Comparison of ENCODE assay signal across 10 cellular contexts in the genomic region with DNA sequence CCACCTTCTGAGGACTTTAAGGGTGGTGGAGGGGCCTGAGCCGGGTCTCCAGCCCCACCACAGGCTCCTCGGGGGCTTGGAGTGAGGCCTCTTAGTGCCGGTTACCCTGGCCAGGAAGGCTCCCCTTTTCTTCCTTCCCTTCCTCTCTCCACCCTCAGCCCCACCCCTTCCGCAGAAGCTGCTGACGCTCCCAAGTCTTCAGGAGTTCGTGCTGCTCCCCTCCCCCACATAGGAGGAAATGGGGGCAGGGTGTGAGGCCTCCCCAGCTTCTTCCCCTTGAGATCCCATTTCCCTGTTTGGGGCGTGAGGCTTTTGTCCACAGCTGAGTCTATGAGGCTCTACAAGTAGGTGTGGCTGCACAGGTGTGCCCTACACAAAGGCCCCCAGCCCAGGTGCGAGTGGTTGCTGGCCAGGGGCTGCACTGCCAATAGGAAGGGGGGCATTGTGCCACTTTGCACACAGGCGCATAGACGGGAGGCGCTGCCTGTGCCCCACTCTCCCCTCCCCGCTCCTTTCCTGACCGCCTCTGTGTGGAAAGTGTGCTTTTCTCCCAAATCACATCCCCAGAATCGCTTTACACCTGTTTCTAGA. TPM values are rescaled to one million over a fixed set of nuclear protein-coding genes. Genes with fewer than 3 reads are reported as not detected.
DNase-seq lines count a peak whose midpoint lies in the region; ATAC-seq, FAIRE-seq and TF ChIP-seq lines count a peak whose summit lies in the region.
"Had no signal": no experiment of that assay in that cellular context is flagged by ENCODE, and none has a peak within 500 bp of the region (broad histone marks: within the 10 kb centered on the region; RNA-seq: fewer than 3 reads in every experiment).

No MANE protein-coding gene starts in this region.

- H3K27me3 ChIP-seq in RWPE2 (ENCODE audit: insufficient read depth, poor library complexity, severe bottlenecking) (no peaks in the 10 kb centered on the region), left ventricle myocardium inferior (ENCODE audit: low read depth) (no peaks in the 10 kb centered on the region), psoas muscle (ENCODE audit: insufficient read depth in 3 of 3, low read length in 2 of 3) (no peaks in the 10 kb centered on the region), A673 (replicated peaks; ENCODE audit: insufficient read depth, low read depth, low read length, poor library complexity) (no peaks in the 10 kb centered on the region)
- H3K27me3 ChIP-seq: cardiac muscle cell had no signal

- CTCF ChIA-PET in A673 (lab: Charles Lee), result no interaction called here

- POLR2A ChIA-PET in A673 (lab: Charles Lee; ENCODE audit: low non-redundant PET), result no interaction called here

- H3K9me3 ChIP-seq in RWPE2 (ENCODE audit: severe bottlenecking), result no peaks in the 10 kb centered on the region
- H3K9me3 ChIP-seq in left ventricle myocardium inferior (replicated peaks), result no peaks in the 10 kb centered on the region
- H3K9me3 ChIP-seq in psoas muscle, result no peaks in the 10 kb centered on the region
- H3K9me3 ChIP-seq in A673 (ENCODE audit: low read depth, low read length, poor library complexity, severe bottlenecking), result no peaks in the 10 kb centered on the region

- FAIRE-seq in GM12891 (lab: Jason Lieb, UNC), result no peak

- no peak overlapping the region for H3K27ac ChIP-seq in RWPE2 (ENCODE audit: poor library complexity, severe bottlenecking)
- H3K27ac ChIP-seq in left ventricle myocardium inferior (replicated peaks), result peak overlapping the region; percentile 39
- no peak overlapping the region for H3K27ac ChIP-seq in psoas muscle
- H3K27ac ChIP-seq in A673 (ENCODE audit: low read depth, low read length, poor library complexity, severe bottlenecking), result no peak overlapping the region
- H3K27ac ChIP-seq: cardiac muscle cell had no signal

- intact Hi-C loops in left ventricle myocardium inferior (cut with micrococcal nuclease) (no loop called here), psoas muscle (cut with DNase I) (no loop called here), A673 (cut with micrococcal nuclease; ENCODE audit: unreplicated experiment) (no loop called here)

- no peak for TF ChIP-seq CTCF in RWPE2 (IDR thresholded peaks at IDR 0.05; ENCODE audit: poor library complexity, severe bottlenecking)
- TF ChIP-seq CTCF in left ventricle myocardium inferior (IDR thresholded peaks at IDR 0.05; ENCODE audit: borderline replicate concordance), result no peak
- TF ChIP-seq CTCF in psoas muscle (IDR thresholded peaks at IDR 0.05), result no peak
- TF ChIP-seq CTCF in A673 (conservative IDR thresholded peaks at IDR 0.05; ENCODE audit: low read depth, low read length), result no peak

- H3K4me1 ChIP-seq in RWPE2 (ENCODE audit: insufficient read depth, poor library complexity, severe bottlenecking), result peaks cover 14% of the 10 kb centered on the region
- peaks cover 31% of the 10 kb centered on the region for H3K4me1 ChIP-seq in left ventricle myocardium inferior
- peaks cover 15% of the 10 kb centered on the region for H3K4me1 ChIP-seq in psoas muscle
- peaks cover 22% of the 10 kb centered on the region for H3K4me1 ChIP-seq in A673 (ENCODE audit: insufficient read depth, low read length, poor library complexity, severe bottlenecking)

- 0 out of 3 replicates have a peak, but pooled peaks have one; percentile 4 for ATAC-seq in RWPE2 (ENCODE audit: low read depth)
- peak in 2 of 4 donors; percentile 18 to 33 for ATAC-seq in psoas muscle

- BruUV-seq in A673 (replicated peaks; lab: Mats Ljungman, UMichigan), result no TSS peak

- no peak for DNase-seq in GM12891 (ENCODE audit: insufficient read length, low spot score)
- peak; percentile 75 for DNase-seq in RWPE2 (ENCODE audit: low spot score)
- peak; percentile 66 for DNase-seq in left ventricle myocardium inferior
- peak; percentile 62 to 76 for DNase-seq in psoas muscle
- no peak for DNase-seq in NCI-H146 treated with DMSO at 0.1 percent for 48 hours (lab: John Stamatoyannopoulos, UW; ENCODE audit: unreplicated experiment)
- no peak for DNase-seq in NCI-H82 treated with DMSO at 0.1 percent for 48 hours (lab: John Stamatoyannopoulos, UW; ENCODE audit: unreplicated experiment)
- DNase-seq in NK-92 (lab: John Stamatoyannopoulos, UW; ENCODE audit: unreplicated experiment), result no peak
- DNase-seq in A673 (ENCODE audit: low spot score), result no peak
- DNase-seq: GOT3 had no signal

- no peak for TF ChIP-seq POLR2A in GM12891 (IDR thresholded peaks at IDR 0.05; ENCODE audit: low read depth, low read length)

- no peak overlapping the region for H3K4me3 ChIP-seq in RWPE2 (ENCODE audit: severe bottlenecking)
- H3K4me3 ChIP-seq in left ventricle myocardium inferior, result peak overlapping the region; percentile 40
- peak overlapping the region; percentile 50 for H3K4me3 ChIP-seq in psoas muscle
- H3K4me3 ChIP-seq in A673 (ENCODE audit: low read depth, low read length, poor library complexity, severe bottlenecking), result no peak overlapping the region
- H3K4me3 ChIP-seq: cardiac muscle cell had no signal

- 68 to 72% (median 70%) methylated on average over 14 of the region's 14 CpGs for WGBS in psoas muscle, 3 donors

- H3K36me3 ChIP-seq in RWPE2 (ENCODE audit: low read depth) (no peaks in the 10 kb centered on the region), left ventricle myocardium inferior (no peaks in the 10 kb centered on the region), psoas muscle (ENCODE audit: insufficient read depth in 1 of 2, low read depth in 1 of 2) (no peaks in the 10 kb centered on the region), A673 (ENCODE audit: insufficient read depth, low read length, poor library complexity, severe bottlenecking) (no peaks in the 10 kb centered on the region)
- H3K36me3 ChIP-seq: cardiac muscle cell had no signal

TF ChIP-seq in GM12891, 5 proteins besides CTCF, POLR2A, EP300 and RAD21:
- TF ChIP-seq POLR2AphosphoS5 (IDR thresholded peaks at IDR 0.05; ENCODE audit: low read depth, low read length) (peak; percentile 39; the same call in 1 of the 2 replicates), SPI1 (IDR thresholded peaks at IDR 0.05; ENCODE audit: low read depth, low read length) (no peak)

RNA-seq across cellular contexts. Expression of gene CALML4, which starts 0.9 kb away (rescaled TPM):
- 2.8 TPM for polyA plus RNA-seq in GM12891 (2012; ENCODE audit: low read depth, missing spikeins)
- total RNA-seq in left ventricle myocardium inferior (0.91 TPM), psoas muscle (1 to 10 TPM; 1.0 to 2.2 (median 1.3) TPM), A673 (2021) (9.1 and 13.8 TPM in 2 replicates)
- 1 to 10 TPM in 2 of 3 donors, under 1 TPM in 1; 0.85 to 1.5 (median 1.4) TPM for polyA plus RNA-seq in psoas muscle

RNA-seq across cellular contexts. Expression of gene CLN6, which starts 23.5 kb away (rescaled TPM):
- 26.1 TPM for polyA plus RNA-seq in GM12891 (2012; ENCODE audit: low read depth, missing spikeins)
- 6.6 TPM for total RNA-seq in left ventricle myocardium inferior
- 10 to 100 TPM in 3 of 4 donors, 1 to 10 TPM in 1; 8.3 to 14.7 (median 13.2) TPM for total RNA-seq in psoas muscle
- 10 to 100 TPM; 11.4 to 22.2 (median 13.1) TPM for polyA plus RNA-seq in psoas muscle
- 75.4 and 84.7 TPM in 2 replicates for total RNA-seq in A673 (2021)

Comparison
In these comparisons a context has a peak if more than half of its experiments do, and no peak if none do; other contexts are left out.
1. DNase-seq: peak in RWPE2 (single experiment), left ventricle myocardium inferior (single experiment) and psoas muscle (2 of 2); none in GM12891 (single experiment), NCI-H146 treated with DMSO at 0.1 percent for 48 hours (single experiment), NCI-H82 treated with DMSO at 0.1 percent for 48 hours (single experiment), NK-92 (single experiment) and A673 (single experiment).
2. H3K4me3 ChIP-seq: peak in left ventricle myocardium inferior (single experiment) and psoas muscle (single experiment); none in RWPE2 (single experiment) and A673 (single experiment).